25 cellular contexts compared by ENCODE assay signal in genomic region chr12:29035112-29035511, GRCh38.
"Had no signal": no experiment of that assay in that cellular context is flagged by ENCODE, and none has a peak within 500 bp of the region (broad histone marks: within the 10 kb centered on the region; RNA-seq: fewer than 3 reads in every experiment).

No MANE protein-coding gene starts in this region.

- H3K36me3 Mint-ChIP-seq: natural killer cell treated with Interleukin-12 subunit alpha and Interleukin-12 subunit beta and Interleukin-15 and Interleukin-18, amount 100 ng/mL, for 72 hours; stimulated activated effector memory CD8-positive, alpha-beta T cell treated with anti-CD3 and anti-CD28 coated beads, Interleukin-12 subunit alpha, Interleukin-12 subunit beta, amount 100 ng/mL, for 72 hours; stimulated activated naive B cell treated with anti-CD40 and anti-IgM and Interleukin-4, amounts not matched to agents 10 μg/mL and 1 μg/mL and 100 μg/mL, for 72 hours had no signal

- H3K27ac ChIP-seq: neutrophil, pancreas, psoas muscle, right lobe of liver, sigmoid colon, stomach, thoracic aorta, thyroid gland, tibial nerve, upper lobe of left lung, vagina had no signal

- H3K4me1 Mint-ChIP-seq: nephron progenitor cell; neural crest cell; stimulated activated effector memory CD8-positive, alpha-beta T cell treated with anti-CD3 and anti-CD28 coated beads, Interleukin-12 subunit alpha, Interleukin-12 subunit beta, amount 100 ng/mL, for 72 hours had no signal

- H3K4me3 Mint-ChIP-seq: natural killer cell treated with Interleukin-12 subunit alpha and Interleukin-12 subunit beta and Interleukin-15 and Interleukin-18, amount 100 ng/mL, for 72 hours; nephron progenitor cell; neural crest cell; stimulated activated effector memory CD8-positive, alpha-beta T cell treated with anti-CD3 and anti-CD28 coated beads, Interleukin-12 subunit alpha, Interleukin-12 subunit beta, amount 100 ng/mL, for 72 hours; stimulated activated naive B cell treated with anti-CD40 and anti-IgM and Interleukin-4, amounts not matched to agents 10 μg/mL and 1 μg/mL and 100 μg/mL, for 72 hours; stimulated activated naive CD8-positive, alpha-beta T cell treated with anti-CD3 and anti-CD28 coated beads, Interleukin-15, Interleukin-2, amounts not matched to agents 100 ng/mL and 50 ng/mL, for 24 hours had no signal

- H3K4me1 ChIP-seq: pancreas, psoas muscle, right lobe of liver, sigmoid colon, stomach, thyroid gland, tibial nerve, upper lobe of left lung had no signal

- H3K27ac Mint-ChIP-seq: natural killer cell treated with Interleukin-12 subunit alpha and Interleukin-12 subunit beta and Interleukin-15 and Interleukin-18, amount 100 ng/mL, for 72 hours; nephron progenitor cell; stimulated activated effector memory CD8-positive, alpha-beta T cell treated with anti-CD3 and anti-CD28 coated beads, Interleukin-12 subunit alpha, Interleukin-12 subunit beta, amount 100 ng/mL, for 72 hours; stimulated activated naive B cell treated with anti-CD40 and anti-IgM and Interleukin-4, amounts not matched to agents 10 μg/mL and 1 μg/mL and 100 μg/mL, for 72 hours; stimulated activated naive CD8-positive, alpha-beta T cell treated with anti-CD3 and anti-CD28 coated beads, Interleukin-15, Interleukin-2, amounts not matched to agents 100 ng/mL and 50 ng/mL, for 24 hours had no signal

- H3K27me3 ChIP-seq: right lobe of liver, sigmoid colon, stomach, thyroid gland, tibial nerve, upper lobe of left lung, vagina had no signal

- H3K4me3 ChIP-seq: pancreas, psoas muscle, right lobe of liver, sigmoid colon, stomach, thoracic aorta, thyroid gland, tibial nerve, upper lobe of left lung, vagina had no signal

- H3K36me3 ChIP-seq: neutrophil, pancreas, right lobe of liver, sigmoid colon, stomach, thoracic aorta, thyroid gland, tibial nerve, upper lobe of left lung, vagina had no signal

- DNase-seq: nephron progenitor cell; nucleus accumbens; pancreas; psoas muscle; right cardiac atrium; right lobe of liver; sigmoid colon; stimulated activated CD4-positive, alpha-beta T cell treated with anti-CD3 and anti-CD28 coated beads, Interleukin-15, amount 100 ng/mL, for 24 hours; stimulated activated CD4-positive, alpha-beta T cell treated with anti-CD3 and anti-CD28 coated beads, Interleukin-2, amount 100 ng/mL, for 24 hours; stimulated activated CD4-positive, alpha-beta T cell treated with anti-CD3 and anti-CD28 coated beads, Interleukin-2, amount 100 ng/mL, for 48 hours; stimulated activated CD4-positive, alpha-beta T cell treated with anti-CD3 and anti-CD28 coated beads, Interleukin-4, amount 100 ng/mL, for 24 hours; stimulated activated naive B cell treated with anti-CD40 and anti-IgM and Interleukin-4, amounts not matched to agents 10 μg/mL and 1 μg/mL and 100 μg/mL, for 72 hours; stimulated activated naive CD4-positive, alpha-beta T cell treated with Interleukin-2 at 50 U/mL for 16 hours; stomach; thyroid gland; trophoblast cell; upper lobe of left lung had no signal

- H3K9me3 Mint-ChIP-seq: natural killer cell treated with Interleukin-12 subunit alpha and Interleukin-12 subunit beta and Interleukin-15 and Interleukin-18, amount 100 ng/mL, for 72 hours; nephron progenitor cell; stimulated activated effector memory CD8-positive, alpha-beta T cell treated with anti-CD3 and anti-CD28 coated beads, Interleukin-12 subunit alpha, Interleukin-12 subunit beta, amount 100 ng/mL, for 72 hours; stimulated activated naive B cell treated with anti-CD40 and anti-IgM and Interleukin-4, amounts not matched to agents 10 μg/mL and 1 μg/mL and 100 μg/mL, for 72 hours; stimulated activated naive CD8-positive, alpha-beta T cell treated with anti-CD3 and anti-CD28 coated beads, Interleukin-15, Interleukin-2, amounts not matched to agents 100 ng/mL and 50 ng/mL, for 24 hours had no signal

- H3K9me3 ChIP-seq: neutrophil, pancreas, psoas muscle, right lobe of liver, sigmoid colon, stomach, thoracic aorta, thyroid gland, tibial nerve, upper lobe of left lung, vagina had no signal

- ATAC-seq: natural killer cell treated with Interleukin-12 subunit alpha and Interleukin-12 subunit beta and Interleukin-15 and Interleukin-18, amount 100 ng/mL, for 72 hours; pancreas; psoas muscle; right cardiac atrium; right lobe of liver; stimulated activated effector memory CD8-positive, alpha-beta T cell treated with anti-CD3 and anti-CD28 coated beads, Interleukin-12 subunit alpha, Interleukin-12 subunit beta, amount 100 ng/mL, for 72 hours; stimulated activated naive B cell treated with anti-CD40 and anti-IgM and Interleukin-4, amounts not matched to agents 10 μg/mL and 1 μg/mL and 100 μg/mL, for 72 hours had no signal
